ENCODE assay signal across 8 cellular contexts in genomic region chr10:110871236-110872084, GRCh38. TPM values are rescaled to one million over a fixed set of nuclear protein-coding genes. Genes with fewer than 3 reads are reported as not detected.
DNase-seq lines count a peak whose midpoint lies in the region; ATAC-seq and TF ChIP-seq lines count a peak whose summit lies in the region.

TSS of gene PDCD4 (plus strand) at chr10:110871928. CDS start at chr10:110876028, 4,100 bp downstream.

- H3K4me1 ChIP-seq in ovary (ENCODE audit: insufficient read depth) (peaks cover 8% of the 10 kb centered on the region), thyroid gland (peaks cover 22 to 40% of the 10 kb centered on the region in 2 donors)

- ATAC-seq in HG02642 (IDR thresholded peaks at IDR 0.05; ENCODE audit: poor library complexity, unreplicated experiment), result peak; percentile 85

- H3K36me3 ChIP-seq in ovary, result no peaks in the 10 kb centered on the region
- H3K36me3 ChIP-seq in thyroid gland, result no peaks in the 10 kb centered on the region

- intact Hi-C loops in head of caudate nucleus (cut with DNase I), result loop anchor here (2.0 kb wide), 1 partner anchor 47 kb away; the partner anchor contains the start of genes BBIP1 and SHOC2
- intact Hi-C loops in ovary (cut with DNase I), result loop anchor here in 2 of 4 donors (5.0 kb wide), 2 partner anchors 34 to 49 kb away; no protein-coding TSS in a partner anchor
- intact Hi-C loops in thyroid gland (cut with DNase I), result no loop called here

- H3K9me3 ChIP-seq in ovary (no peaks in the 10 kb centered on the region), thyroid gland (no peaks in the 10 kb centered on the region)

- H3K4me3 ChIP-seq in ovary (peak within 1 kb of the TSS; percentile 95), thyroid gland (replicated peaks in 1 of 3) (peak within 1 kb of the TSS; percentile 77 to 99 (median 80))

- WGBS in ovary, 3 donors, result 1 to 2% (median 2%) methylated on average over 44 to 50 of the region's 50 CpGs
- 3 to 4% methylated on average over 33 to 45 of the region's 50 CpGs for WGBS in thyroid gland, 2 donors

- H3K27me3 ChIP-seq in ovary (no peaks in the 10 kb centered on the region), thyroid gland (no peaks in the 10 kb centered on the region)

- TF ChIP-seq CTCF in GM10266 (IDR thresholded peaks at IDR 0.05; ENCODE audit: control insufficient read depth, insufficient read depth, low read depth, missing control alignments), result no peak
- TF ChIP-seq CTCF in ovary (IDR thresholded peaks at IDR 0.05), result no peak
- peak in 1 of 6 experiments; percentile 4 for TF ChIP-seq CTCF in thyroid gland (IDR thresholded peaks at IDR 0.05)

- H3K27ac ChIP-seq in ovary (peak within 1 kb of the TSS; percentile 93 to 99), thyroid gland (peak within 1 kb of the TSS; percentile 96 to 100 (median 99))

- TF ChIP-seq EP300 in ovary (IDR thresholded peaks at IDR 0.05), result no peak

- peak; percentile 86 for TF ChIP-seq POLR2A in ovary (IDR thresholded peaks at IDR 0.05)
- TF ChIP-seq POLR2A in thyroid gland (IDR thresholded peaks at IDR 0.05), result peak; percentile 96 to 99

- DNase-seq in GM10266 (ENCODE audit: extremely low spot score) (peak; percentile 90), NCI-H1105 treated with DMSO at 0.1 percent for 48 hours (lab: John Stamatoyannopoulos, UW) (peak; percentile 86), SW 1271 (lab: John Stamatoyannopoulos, UW) (peak; percentile 72 to 93), head of caudate nucleus (peak; percentile 98 to 100 (median 100)), ovary (peak; percentile 100), thyroid gland (peak; percentile 100)
- DNase-seq in activated naive CD8-positive, alpha-beta T cell treated with anti-CD3 and anti-CD28 coated beads, Interleukin-2, amount 50 U/mL, for 16 hours (ENCODE audit: low read depth, low spot score), result peak; percentile 85

RNA-seq across cellular contexts. Expression of gene PDCD4, which starts in this region (rescaled TPM):
- total RNA-seq in ovary, result 100 to 1,000 TPM; 103 to 399 (median 185) TPM
- polyA plus RNA-seq in ovary, result 100 to 1,000 TPM; 136 to 209 TPM
- 100 to 1,000 TPM; 188 to 340 (median 256) TPM for total RNA-seq in thyroid gland

Comparison
In these comparisons a context has a peak if more than half of its experiments do, and no peak if none do; other contexts are left out.
1. Peak in every context shown above with its lines: DNase-seq, ATAC-seq, H3K4me3 ChIP-seq and H3K27ac ChIP-seq.